Comparison of ENCODE assay signal across 8 cellular contexts in genomic region chr3:72919520-72919919, GRCh38.
"Had no signal": no experiment of that assay in that cellular context is flagged by ENCODE, and none has a peak within 500 bp of the region (broad histone marks: within the 10 kb centered on the region; RNA-seq: fewer than 3 reads in every experiment).

No MANE protein-coding gene starts in this region.

- H3K4me3 ChIP-seq: GM12878 had no signal

- FAIRE-seq: G401.6, GM12878, GM12891, GM12892, GM18507, GM19239 had no signal

- ATAC-seq: GM12878 had no signal

- DNase-seq: GDM1, GF-D8 had no signal
